7 cellular contexts compared by ENCODE assay signal in genomic region chr3:115790759-115791158, GRCh38.
DNase-seq lines count a peak whose midpoint lies in the region; ATAC-seq and FAIRE-seq lines count a peak whose summit lies in the region.

No MANE protein-coding gene starts in this region.

- H3K36me3 ChIP-seq in naive thymus-derived CD4-positive, alpha-beta T cell (ENCODE audit: control insufficient read depth in 2 of 3, insufficient read depth in 3 of 3, low read length in 3 of 3): no peaks in the 10 kb centered on the region

- peak overlapping the region in 5 of 9 donors; percentile 18 to 81 (median 74) for H3K27ac Mint-ChIP-seq in naive thymus-derived CD4-positive, alpha-beta T cell

- DNase-seq in H4 (ENCODE audit: low spot score) (peak; percentile 98), RCC 7860 (ENCODE audit: low spot score) (peak; percentile 99), NCI-H146 (lab: John Stamatoyannopoulos, UW) (no peak), SHP77 (lab: John Stamatoyannopoulos, UW) (no peak)
- DNase-seq in activated naive CD8-positive, alpha-beta T cell treated with anti-CD3 and anti-CD28 coated beads, Interleukin-2, amount 50 U/mL, for 16 hours (ENCODE audit: low read depth, low spot score): peak; percentile 37
- peak in 2 of 9 donors; percentile 23 to 48 for DNase-seq in naive thymus-derived CD4-positive, alpha-beta T cell

- no peaks in the 10 kb centered on the region for H3K36me3 Mint-ChIP-seq in naive thymus-derived CD4-positive, alpha-beta T cell

- peak overlapping the region in 4 of 10 donors; percentile 3 to 23 (median 20) for H3K4me3 Mint-ChIP-seq in naive thymus-derived CD4-positive, alpha-beta T cell

- peaks cover 7 to 25% (median 16%) of the 10 kb centered on the region in 7 donors for H3K4me1 Mint-ChIP-seq in naive thymus-derived CD4-positive, alpha-beta T cell

- peaks cover 0 to 5% (median 0%) of the 10 kb centered on the region in 5 donors for H3K27me3 Mint-ChIP-seq in naive thymus-derived CD4-positive, alpha-beta T cell

- H3K4me1 ChIP-seq in naive thymus-derived CD4-positive, alpha-beta T cell (ENCODE audit: control insufficient read depth in 2 of 2, insufficient read depth in 2 of 2, low read length in 2 of 2): peaks cover 7% of the 10 kb centered on the region in 2 donors

- no peak overlapping the region for H3K4me3 ChIP-seq in naive thymus-derived CD4-positive, alpha-beta T cell (ENCODE audit: low read length)

- intact Hi-C loops in naive thymus-derived CD4-positive, alpha-beta T cell (cut with micrococcal nuclease): no loop called here

- H3K27ac ChIP-seq in naive thymus-derived CD4-positive, alpha-beta T cell (ENCODE audit: low read depth, low read length): no peak overlapping the region

- H3K27me3 ChIP-seq in naive thymus-derived CD4-positive, alpha-beta T cell (ENCODE audit: control insufficient read depth in 2 of 2, insufficient read depth in 2 of 2, low read length in 2 of 2): no peaks in the 10 kb centered on the region

- ATAC-seq in naive thymus-derived CD4-positive, alpha-beta T cell: peak; percentile 33
- no peak for ATAC-seq in GM21390 (IDR thresholded peaks at IDR 0.05; ENCODE audit: unreplicated experiment)

- H3K9me3 ChIP-seq in naive thymus-derived CD4-positive, alpha-beta T cell (ENCODE audit: control insufficient read depth in 2 of 3, low read length in 3 of 3): no peaks in the 10 kb centered on the region

- CTCF ChIA-PET in naive thymus-derived CD4-positive, alpha-beta T cell (lab: Charles Lee): no interaction called here

- POLR2A ChIA-PET in naive thymus-derived CD4-positive, alpha-beta T cell (lab: Charles Lee): no interaction called here

- peak; percentile 89 for FAIRE-seq in RCC 7860 (lab: Jason Lieb, UNC)

- H3K9me3 Mint-ChIP-seq in naive thymus-derived CD4-positive, alpha-beta T cell: no peaks in the 10 kb centered on the region

Comparison
In these comparisons a context has a peak if more than half of its experiments do, and no peak if none do; other contexts are left out.
1. DNase-seq: peak in H4 (single experiment), RCC 7860 (single experiment) and activated naive CD8-positive, alpha-beta T cell treated with anti-CD3 and anti-CD28 coated beads, Interleukin-2, amount 50 U/mL, for 16 hours (single experiment); none in NCI-H146 (single experiment) and SHP77 (0 of 2).